ENCODE assay signal across 18 cellular contexts in the genomic region with DNA sequence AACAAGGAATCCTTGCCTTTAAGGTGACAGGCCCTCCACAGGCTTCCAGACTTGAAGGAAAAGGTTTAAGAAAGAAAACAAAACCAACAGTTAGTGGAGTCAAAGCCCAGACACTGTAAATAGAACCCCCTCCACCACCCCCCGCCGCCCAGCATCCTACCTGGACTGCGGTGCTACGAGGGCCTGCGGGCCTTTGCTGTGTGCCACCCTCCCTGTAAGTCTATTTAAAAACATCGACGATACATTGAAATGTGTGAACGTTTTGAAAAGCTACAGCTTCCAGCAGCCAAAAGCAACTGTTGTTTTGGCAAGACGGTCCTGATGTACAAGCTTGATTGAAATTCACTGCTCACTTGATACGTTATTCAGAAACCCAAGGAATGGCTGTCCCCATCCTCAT. TPM values are rescaled to one million over a fixed set of nuclear protein-coding genes. Genes with fewer than 3 reads are reported as not detected.
A peak's percentile ranks its signal among the peaks of the same experiment; 100 is the strongest.
DNase-seq lines count a peak whose midpoint lies in the region; TF ChIP-seq lines count a peak whose summit lies in the region.
"Had no signal": no experiment of that assay in that cellular context is flagged by ENCODE, and none has a peak within 500 bp of the region (broad histone marks: within the 10 kb centered on the region; RNA-seq: fewer than 3 reads in every experiment).

No MANE protein-coding gene starts in this region.

- H3K27me3 ChIP-seq in PC-9 (ENCODE audit: insufficient read depth, low read depth) (no peaks in the 10 kb centered on the region), dorsolateral prefrontal cortex (peaks cover 0 to 13% (median 5%) of the 10 kb centered on the region in 45 donors), spleen (replicated peaks in 1 of 7) (peaks cover 0 to 11% (median 0%) of the 10 kb centered on the region in 7 donors)

- BruUV-seq in Calu3 (replicated peaks; lab: Mats Ljungman, UMichigan): TSS peak; percentile 77
- TSS peak; percentile 37 for BruUV-seq in PC-9 (replicated peaks; lab: Mats Ljungman, UMichigan)

- H3K36me3 ChIP-seq in PC-9 (ENCODE audit: low read depth): 0 out of 2 replicates have a peak, but pooled peaks cover 5% of the 10 kb centered on the region
- peaks cover 3 to 77% (median 60%) of the 10 kb centered on the region in 6 donors for H3K36me3 ChIP-seq in spleen
- H3K36me3 ChIP-seq: BLaER1 treated with 17β-estradiol and CSF1 and Interleukin-3, amounts not matched to agents 10 nM and 100 nM had no signal

- 0 out of 2 replicates have a peak, but pooled peaks cover under 1% of the 10 kb centered on the region for H3K4me1 ChIP-seq in PC-9 (replicated peaks; ENCODE audit: insufficient read depth)
- peaks cover 5 to 30% (median 12%) of the 10 kb centered on the region in 6 donors for H3K4me1 ChIP-seq in spleen

- no peaks in the 10 kb centered on the region for H3K9me3 Mint-ChIP-seq in Calu3 (ENCODE audit: low read depth, unreplicated experiment)

- H3K27me3 Mint-ChIP-seq in Calu3 (ENCODE audit: unreplicated experiment): no peaks in the 10 kb centered on the region

- H2AFZ ChIP-seq in PC-9: no peak overlapping the region

- H3F3A ChIP-seq in PC-9 (ENCODE audit: insufficient read depth, low read depth): no peaks in the 10 kb centered on the region; the same call in 1 of the 2 replicates

- no peak overlapping the region for H3K4me2 ChIP-seq in PC-9
- H3K4me2 ChIP-seq: BLaER1 treated with 17β-estradiol and CSF1 and Interleukin-3, amounts not matched to agents 10 nM and 100 nM had no signal

- H4K20me1 ChIP-seq in PC-9 (ENCODE audit: insufficient read depth): peaks cover 17% of the 10 kb centered on the region
- H4K20me1 ChIP-seq: BLaER1 treated with 17β-estradiol and CSF1 and Interleukin-3, amounts not matched to agents 10 nM and 100 nM had no signal

- no peaks in the 10 kb centered on the region for H3K9me2 ChIP-seq in PC-9 (ENCODE audit: insufficient read depth)

- peaks cover under 1% of the 10 kb centered on the region for H3K4me1 Mint-ChIP-seq in Calu3 (ENCODE audit: low read depth, unreplicated experiment)

- H3K27ac ChIP-seq in PC-9: no peak overlapping the region
- H3K27ac ChIP-seq in dorsolateral prefrontal cortex: peak overlapping the region in 51 of 59 donors; percentile 2 to 79 (median 56)
- H3K27ac ChIP-seq in spleen: no peak overlapping the region
- H3K27ac ChIP-seq: BLaER1 treated with 17β-estradiol and CSF1 and Interleukin-3, amounts not matched to agents 10 nM and 100 nM had no signal

- CTCF ChIA-PET in Calu3 (lab: Charles Lee): interaction anchor here (0.5 kb wide), 1 partner anchor 725 kb away, joined by 8 read pairs; no protein-coding TSS in a partner anchor
- CTCF ChIA-PET in PC-9 (lab: Charles Lee): no interaction called here

- intact Hi-C loops in Calu3 (cut with micrococcal nuclease; ENCODE audit: unreplicated experiment): no loop called here
- intact Hi-C loops in PC-9 (cut with micrococcal nuclease; ENCODE audit: unreplicated experiment): no loop called here
- intact Hi-C loops in dorsolateral prefrontal cortex (cut with DNase I): no loop called here
- intact Hi-C loops in spleen (cut with DNase I; ENCODE audit: low total_unique reads): no loop called here

- WGBS in spleen, 5 donors: 90 to 94% (median 94%) methylated on average over 10 of the region's 10 CpGs

- H3K4me3 Mint-ChIP-seq in Calu3 (ENCODE audit: low read depth, unreplicated experiment): no peak overlapping the region

- H3K36me3 Mint-ChIP-seq in Calu3 (ENCODE audit: insufficient read depth, unreplicated experiment): peaks cover 47% of the 10 kb centered on the region

- H3K4me3 ChIP-seq in PC-9 (no peak overlapping the region), dorsolateral prefrontal cortex (no peak overlapping the region), spleen (no peak overlapping the region)
- H3K4me3 ChIP-seq: BLaER1 treated with 17β-estradiol and CSF1 and Interleukin-3, amounts not matched to agents 10 nM and 100 nM had no signal

- no peak overlapping the region for H3K27ac Mint-ChIP-seq in Calu3 (ENCODE audit: unreplicated experiment)

- no peak for TF ChIP-seq POLR2A in spleen (IDR thresholded peaks at IDR 0.05)

- no peak for DNase-seq in Calu3
- DNase-seq in PC-9: no peak
- peak in 1 of 10 donors; percentile 16 for DNase-seq in dorsolateral prefrontal cortex
- DNase-seq in spleen: peak; percentile 18
- DNase-seq in stimulated activated CD4-positive, alpha-beta T cell treated with anti-CD3 and anti-CD28 coated beads, Interleukin-4, amount 100 ng/mL, for 1 hour: no peak
- DNase-seq in HCEC 1CT: no peak
- DNase-seq in T-helper 1 cell: no peak
- DNase-seq in HUDEP-2 (lab: John Stamatoyannopoulos, UW; ENCODE audit: unreplicated experiment in 76 of 76): no peak
- DNase-seq: DMS79 treated with DMSO at 0.1 percent for 48 hours, H7, KBM-7, NCI-H1417 treated with DMSO at 0.1 percent for 48 hours, NCI-H187 treated with DMSO at 0.1 percent for 48 hours, NCI-H226, NCI-H524 treated with DMSO at 0.1 percent for 48 hours, Right ventricle myocardium superior, SW 1271 had no signal

- TF ChIP-seq CTCF in Calu3 (IDR thresholded peaks at IDR 0.05; ENCODE audit: unreplicated experiment) (no peak), PC-9 (conservative IDR thresholded peaks at IDR 0.05) (no peak), dorsolateral prefrontal cortex (IDR thresholded peaks at IDR 0.05 in 54 of 56, conservative IDR thresholded peaks at IDR 0.05 in 2 of 56; ENCODE audit: low read depth in 1 of 56, partially characterized antibody in 56 of 56) (no peak), spleen (IDR thresholded peaks at IDR 0.05 in 8 of 11, conservative IDR thresholded peaks at IDR 0.05 in 3 of 11) (no peak)

- H3K9me3 ChIP-seq in PC-9 (ENCODE audit: insufficient read depth, low read depth) (peaks cover 15% of the 10 kb centered on the region), spleen (no peaks in the 10 kb centered on the region)

- POLR2A ChIA-PET in PC-9 (lab: Charles Lee; ENCODE audit: unreplicated experiment): no interaction called here

- H3K79me2 ChIP-seq in PC-9 (ENCODE audit: low read depth): peaks cover 17% of the 10 kb centered on the region

RNA-seq across cellular contexts. Expression of a gene that starts 6.2 kb away (rescaled TPM):
- total RNA-seq in Calu3 (2022): 6.0 and 7.8 TPM in 2 replicates
- 3.7 and 7.3 TPM in 2 replicates for total RNA-seq in PC-9 (2021)
- total RNA-seq in dorsolateral prefrontal cortex: 10 to 100 TPM in 28 of 120 experiments, 1 to 10 TPM in 92; 3.2 to 14.9 (median 8.0) TPM
- under 1 TPM in 1 of 7 donors, not detected in 6; 0.61 TPM for total RNA-seq in spleen
- polyA plus RNA-seq in spleen: 1 to 10 TPM in 1 of 3 donors, under 1 TPM in 2; 0.42 to 1.4 (median 0.48) TPM

RNA-seq across cellular contexts. Expression of a gene that starts 6.6 kb away (rescaled TPM):
- total RNA-seq in Calu3 (2022): 200 and 214 TPM in 2 replicates
- 118 and 121 TPM in 2 replicates for total RNA-seq in PC-9 (2021)
- total RNA-seq in dorsolateral prefrontal cortex: 100 to 1,000 TPM in 14 of 120 experiments, 10 to 100 TPM in 106; 54.6 to 147 (median 79.1) TPM
- total RNA-seq in spleen: 10 to 100 TPM; 53.0 to 72.6 (median 62.5) TPM
- polyA plus RNA-seq in spleen: 10 to 100 TPM; 31.0 to 61.1 (median 50.5) TPM

RNA-seq across cellular contexts. Expression of a gene that starts 28.1 kb away (rescaled TPM):
- 33.5 and 38.6 TPM in 2 replicates for total RNA-seq in Calu3 (2022)
- 44.3 and 56.0 TPM in 2 replicates for total RNA-seq in PC-9 (2021)
- total RNA-seq in dorsolateral prefrontal cortex: 10 to 100 TPM; 24.9 to 75.5 (median 41.2) TPM
- 10 to 100 TPM; 21.4 to 32.1 (median 29.0) TPM for total RNA-seq in spleen
- 10 to 100 TPM; 39.2 to 54.3 (median 42.4) TPM for polyA plus RNA-seq in spleen

RNA-seq across cellular contexts. Expression of a gene that starts 30.8 kb away (rescaled TPM):
- total RNA-seq in Calu3 (2022): not detected in 2 replicates
- total RNA-seq in PC-9 (2021): not detected in 2 replicates
- 10 to 100 TPM; 16.5 to 62.5 (median 34.2) TPM for total RNA-seq in dorsolateral prefrontal cortex
- total RNA-seq in spleen: not detected
- not detected for polyA plus RNA-seq in spleen
- total RNA-seq: H7, Right ventricle myocardium superior had no signal

RNA-seq across cellular contexts. Expression of a gene that starts 50.2 kb away (rescaled TPM):
- total RNA-seq in Calu3 (2022) (not detected in 2 replicates), PC-9 (2021) (not detected in 2 replicates), dorsolateral prefrontal cortex (1 to 10 TPM in 27 of 120 experiments, under 1 TPM in 68, not detected in 25; 0.11 to 3.3 (median 0.65) TPM), spleen (1 to 10 TPM in 1 of 7 donors, under 1 TPM in 4, not detected in 2; 0.28 to 1.5 (median 0.40) TPM)
- 1 to 10 TPM in 1 of 3 donors, under 1 TPM in 2; 0.33 to 1.7 (median 0.45) TPM for polyA plus RNA-seq in spleen
- total RNA-seq: Right ventricle myocardium superior had no signal

Comparison
In these comparisons a context has a peak if more than half of its experiments do, and no peak if none do; other contexts are left out.
1. H3K27ac ChIP-seq: peak in dorsolateral prefrontal cortex (51 of 59); none in PC-9 (single experiment) and spleen (0 of 8).